32 cellular contexts compared by ENCODE assay signal in genomic region chr3:134090031-134090430, GRCh38.
"Had no signal": no experiment of that assay in that cellular context is flagged by ENCODE, and none has a peak within 500 bp of the region (broad histone marks: within the 10 kb centered on the region; RNA-seq: fewer than 3 reads in every experiment).

No MANE protein-coding gene starts in this region.

- H3K4me3 ChIP-seq: breast epithelium, colonic mucosa, heart right ventricle, left lung, lower lobe of right lung, neural progenitor cell, psoas muscle, sigmoid colon, stomach, thyroid gland, upper lobe of left lung, vagina had no signal

- H3K27me3 ChIP-seq: colonic mucosa, heart right ventricle, left lung, neural progenitor cell, sigmoid colon, stomach, thyroid gland, upper lobe of left lung, vagina had no signal

- H3K27ac ChIP-seq: breast epithelium, colonic mucosa, heart right ventricle, left lung, lower lobe of right lung, neural progenitor cell, parathyroid adenoma, psoas muscle, sigmoid colon, stomach, thyroid gland, vagina, VCaP had no signal

- H3K9me3 Mint-ChIP-seq: neural progenitor cell had no signal

- H3K36me3 Mint-ChIP-seq: activated naive CD8-positive, alpha-beta T cell treated with anti-CD3 and anti-CD28 coated beads for 36 hours; natural killer cell; neural progenitor cell; stimulated activated naive B cell treated with anti-CD40 and anti-IgM and Interleukin-4, amounts not matched to agents 10 μg/mL and 1 μg/mL and 100 μg/mL, for 72 hours had no signal

- H3K9ac ChIP-seq: neural progenitor cell, parathyroid adenoma had no signal

- H3K4me1 ChIP-seq: breast epithelium, colonic mucosa, heart right ventricle, left lung, lower lobe of right lung, neural progenitor cell, parathyroid adenoma, psoas muscle, sigmoid colon, stomach, thyroid gland, vagina had no signal

- H3K4me3 Mint-ChIP-seq: activated naive CD4-positive, alpha-beta T cell treated with anti-CD3 and anti-CD28 coated beads for 36 hours; activated naive CD8-positive, alpha-beta T cell treated with anti-CD3 and anti-CD28 coated beads for 36 hours; natural killer cell; neural progenitor cell; stimulated activated naive B cell treated with anti-CD40 and anti-IgM and Interleukin-4, amounts not matched to agents 10 μg/mL and 1 μg/mL and 100 μg/mL, for 72 hours had no signal

- H3K4me1 Mint-ChIP-seq: activated naive CD8-positive, alpha-beta T cell treated with anti-CD3 and anti-CD28 coated beads for 36 hours; natural killer cell; neural progenitor cell had no signal

- H2AFZ ChIP-seq: neural progenitor cell, parathyroid adenoma had no signal

- H3K27ac Mint-ChIP-seq: activated naive CD4-positive, alpha-beta T cell treated with anti-CD3 and anti-CD28 coated beads for 36 hours; activated naive CD8-positive, alpha-beta T cell treated with anti-CD3 and anti-CD28 coated beads for 36 hours; natural killer cell; neural progenitor cell; stimulated activated naive B cell treated with anti-CD40 and anti-IgM and Interleukin-4, amounts not matched to agents 10 μg/mL and 1 μg/mL and 100 μg/mL, for 72 hours had no signal

- DNase-seq: activated CD4-positive, alpha-beta T cell treated with anti-CD3 and anti-CD28 coated beads for 4 hours; activated CD4-positive, alpha-beta T cell treated with anti-CD3 and anti-CD28 coated beads, Interleukin-2, amount 50 U/mL, for 4 hours; activated effector memory CD4-positive, alpha-beta T cell treated with anti-CD3 and anti-CD28 coated beads, Interleukin-2, amount 50 U/mL, for 16 hours; activated naive CD4-positive, alpha-beta T cell treated with anti-CD3 and anti-CD28 coated beads for 36 hours; activated naive CD8-positive, alpha-beta T cell treated with anti-CD3 and anti-CD28 coated beads for 36 hours; activated T-cell treated with anti-CD3 and anti-CD28 coated beads for 4 hours; amniotic stem cell; colonic mucosa; effector memory CD4-positive, alpha-beta T cell; foreskin melanocyte; heart right ventricle; kidney glomerular epithelial cell; left lung; lower lobe of right lung; mesendoderm; natural killer cell; occipital lobe; psoas muscle; sigmoid colon; small intestine; stimulated activated CD4-positive, alpha-beta T cell treated with anti-CD3 and anti-CD28 coated beads, Interleukin-1b, Interleukin-23, amount 100 ng/mL, for 48 hours; stimulated activated CD4-positive, alpha-beta T cell treated with anti-CD3 and anti-CD28 coated beads, Interleukin-4, amount 100 ng/mL, for 4 hours; stimulated activated naive B cell treated with anti-CD40 and anti-IgM and Interleukin-4, amounts not matched to agents 10 μg/mL and 1 μg/mL and 100 μg/mL, for 72 hours; stomach; T-helper 9 cell; thyroid gland; upper lobe of left lung had no signal

- H3K36me3 ChIP-seq: breast epithelium, colonic mucosa, heart right ventricle, left lung, lower lobe of right lung, neural progenitor cell, sigmoid colon, stomach, thyroid gland, upper lobe of left lung, vagina had no signal

- ATAC-seq: heart right ventricle; left lung; lower lobe of right lung; natural killer cell; psoas muscle; stimulated activated naive B cell treated with anti-CD40 and anti-IgM and Interleukin-4, amounts not matched to agents 10 μg/mL and 1 μg/mL and 100 μg/mL, for 72 hours had no signal

- H3K79me2 ChIP-seq: parathyroid adenoma had no signal

- H3K9me3 ChIP-seq: breast epithelium, colonic mucosa, left lung, lower lobe of right lung, psoas muscle, sigmoid colon, thyroid gland, upper lobe of left lung, vagina had no signal

- H3K4me2 ChIP-seq: neural progenitor cell had no signal

- H3K27me3 Mint-ChIP-seq: stimulated activated naive B cell treated with anti-CD40 and anti-IgM and Interleukin-4, amounts not matched to agents 10 μg/mL and 1 μg/mL and 100 μg/mL, for 72 hours had no signal
